ENCODE assay signal across 13 cellular contexts in genomic region chr10:33189373-33189772, GRCh38.
"Had no signal": no experiment of that assay in that cellular context is flagged by ENCODE, and none has a peak within 500 bp of the region (broad histone marks: within the 10 kb centered on the region; RNA-seq: fewer than 3 reads in every experiment).

No MANE protein-coding gene starts in this region.

- ATAC-seq: activated naive CD4-positive, alpha-beta T cell treated with anti-CD3 and anti-CD28 coated beads, Interleukin-2, amount 50 U/mL, for 72 hours; effector memory CD8-positive, alpha-beta T cell; naive thymus-derived CD4-positive, alpha-beta T cell; stimulated activated naive B cell treated with anti-CD40 and anti-IgM and Interleukin-4, amounts not matched to agents 10 μg/mL and 1 μg/mL and 100 μg/mL, for 72 hours had no signal

- DNase-seq: activated CD4-positive, alpha-beta T cell treated with anti-CD3 and anti-CD28 coated beads, Interleukin-2, amount 50 U/mL, for 1 hour; activated CD4-positive, CD25-positive, alpha-beta regulatory T cell treated with anti-CD3 and anti-CD28 coated beads, Interleukin-2, amount 50 U/mL, for 72 hours; activated CD8-positive, alpha-beta memory T cell treated with anti-CD3 and anti-CD28 coated beads for 24 hours; activated gamma-delta T cell; dermis blood vessel endothelial cell; effector memory CD8-positive, alpha-beta T cell; naive thymus-derived CD4-positive, alpha-beta T cell; stimulated activated naive B cell treated with anti-CD40 and anti-IgM and Interleukin-4, amounts not matched to agents 10 μg/mL and 1 μg/mL and 100 μg/mL, for 72 hours; T-helper 2 cell; upper lobe of left lung had no signal

- H3K9me3 ChIP-seq: thoracic aorta, upper lobe of left lung had no signal

- H3K4me3 ChIP-seq: thoracic aorta, upper lobe of left lung had no signal

- H3K27me3 ChIP-seq: upper lobe of left lung had no signal

- H3K27ac ChIP-seq: thoracic aorta, upper lobe of left lung, VCaP had no signal
